In genomic region chr11:134893810-134894685, GRCh38 we compare ENCODE assay signal across 17 cellular contexts.
A peak's percentile ranks its signal among the peaks of the same experiment; 100 is the strongest.
DNase-seq lines count a peak whose midpoint lies in the region; ATAC-seq and TF ChIP-seq lines count a peak whose summit lies in the region.
"Had no signal": no experiment of that assay in that cellular context is flagged by ENCODE, and none has a peak within 500 bp of the region (broad histone marks: within the 10 kb centered on the region; RNA-seq: fewer than 3 reads in every experiment).

No MANE protein-coding gene starts in this region.

- H3K27me3 Mint-ChIP-seq in osteocyte (ENCODE audit: unreplicated experiment) (peaks cover 23% of the 10 kb centered on the region), immature natural killer cell (ENCODE audit: low read depth in 3 of 3) (peaks cover 2 to 5% (median 2%) of the 10 kb centered on the region in 3 donors)

- H2AFZ ChIP-seq in DND-41 (ENCODE audit: low read depth, low read length): peak overlapping the region; percentile 70

- peak overlapping the region; percentile 77 for H3K4me2 ChIP-seq in DND-41 (ENCODE audit: insufficient read depth, low read length)
- H3K4me2 ChIP-seq: BLaER1 treated with 17β-estradiol and CSF1 and Interleukin-3, amounts not matched to agents 10 nM and 100 nM; GM23338 had no signal

- H3K4me3 ChIP-seq in DND-41 (ENCODE audit: low read depth in 1 of 2, low read length in 2 of 2): peak overlapping the region in 1 of 2 experiments; percentile 59; a peak in 2 of 4 replicates
- H3K4me3 ChIP-seq: BLaER1 treated with 17β-estradiol and CSF1 and Interleukin-3, amounts not matched to agents 10 nM and 100 nM; GM12878; GM23338 had no signal

- ATAC-seq in DND-41 (ENCODE audit: insufficient read depth, low read depth) (peak; percentile 92), GM18870 (IDR thresholded peaks at IDR 0.05; ENCODE audit: unreplicated experiment) (no peak), GM18502 (IDR thresholded peaks at IDR 0.05; ENCODE audit: poor library complexity, unreplicated experiment) (no peak)
- ATAC-seq: CD8-positive, alpha-beta T cell; GM12878; GM23338 had no signal

- H3K27me3 ChIP-seq in DND-41 (ENCODE audit: insufficient read depth, low read length, poor library complexity): no peaks in the 10 kb centered on the region
- H3K27me3 ChIP-seq: BLaER1 treated with 17β-estradiol and CSF1 and Interleukin-3, amounts not matched to agents 10 nM and 100 nM had no signal

- peak; percentile 45 for DNase-seq in DND-41
- peak; percentile 31 for DNase-seq in OCI-M1 (lab: John Stamatoyannopoulos, UW)
- peak; percentile 63 for DNase-seq in osteocyte (ENCODE audit: extremely low spot score, unreplicated experiment)
- DNase-seq in immature natural killer cell: no peak
- DNase-seq: Calu3; CD8-positive, alpha-beta T cell; DMS79 treated with DMSO at 0.1 percent for 48 hours; EL; HCEC 1CT had no signal

- no peaks in the 10 kb centered on the region for H4K20me1 ChIP-seq in DND-41 (ENCODE audit: insufficient read depth, low read length)
- H4K20me1 ChIP-seq: BLaER1 treated with 17β-estradiol and CSF1 and Interleukin-3, amounts not matched to agents 10 nM and 100 nM had no signal

- H3K4me3 Mint-ChIP-seq in osteocyte (ENCODE audit: unreplicated experiment) (no peak overlapping the region), immature natural killer cell (no peak overlapping the region)
- H3K4me3 Mint-ChIP-seq: B cell; CD8-positive, alpha-beta T cell; GM23338 had no signal

- no peaks in the 10 kb centered on the region for H3K79me2 ChIP-seq in DND-41 (ENCODE audit: insufficient read depth, low read length)

- H3K9me3 ChIP-seq in DND-41 (ENCODE audit: insufficient read depth, low read length, severe bottlenecking) (peaks cover 3% of the 10 kb centered on the region), KOPT-K1 (ENCODE audit: insufficient read depth, low read length, poor library complexity, severe bottlenecking) (peaks cover 6% of the 10 kb centered on the region)

- H3K9me3 Mint-ChIP-seq in osteocyte (ENCODE audit: unreplicated experiment): no peaks in the 10 kb centered on the region
- no peaks in the 10 kb centered on the region for H3K9me3 Mint-ChIP-seq in immature natural killer cell
- H3K9me3 Mint-ChIP-seq: CD8-positive, alpha-beta T cell had no signal

- H3K36me3 Mint-ChIP-seq in osteocyte (ENCODE audit: unreplicated experiment) (no peaks in the 10 kb centered on the region), immature natural killer cell (no peaks in the 10 kb centered on the region)
- H3K36me3 Mint-ChIP-seq: CD8-positive, alpha-beta T cell had no signal

- TF ChIP-seq CTCF in DND-41 (IDR thresholded peaks at IDR 0.05; ENCODE audit: borderline replicate concordance, extremely low read depth, low read length, poor library complexity, severe bottlenecking): no peak
- TF ChIP-seq CTCF in osteocyte (IDR thresholded peaks at IDR 0.05): no peak

- peaks cover 28% of the 10 kb centered on the region for H3K4me1 ChIP-seq in DND-41 (ENCODE audit: insufficient read depth, low read length)
- H3K4me1 ChIP-seq: BLaER1 treated with 17β-estradiol and CSF1 and Interleukin-3, amounts not matched to agents 10 nM and 100 nM had no signal

- H3K27ac Mint-ChIP-seq in osteocyte (ENCODE audit: unreplicated experiment) (no peak overlapping the region), immature natural killer cell (no peak overlapping the region)
- H3K27ac Mint-ChIP-seq: B cell; CD8-positive, alpha-beta T cell; GM23338 had no signal

- H3K4me1 Mint-ChIP-seq in osteocyte (ENCODE audit: unreplicated experiment) (no peaks in the 10 kb centered on the region), immature natural killer cell (no peaks in the 10 kb centered on the region)
- H3K4me1 Mint-ChIP-seq: B cell, GM23338 had no signal

- peak overlapping the region; percentile 77 for H3K27ac ChIP-seq in DND-41 (ENCODE audit: low read length)
- H3K27ac ChIP-seq in KOPT-K1 (ENCODE audit: low read depth, low read length, poor library complexity, severe bottlenecking): peak overlapping the region; percentile 45
- H3K27ac ChIP-seq: BLaER1 treated with 17β-estradiol and CSF1 and Interleukin-3, amounts not matched to agents 10 nM and 100 nM; HL-60 had no signal

- peak overlapping the region; percentile 39; the same call in 1 of the 2 replicates for H3K9ac ChIP-seq in DND-41 (ENCODE audit: low read depth, low read length)
- H3K9ac ChIP-seq: BLaER1 treated with 17β-estradiol and CSF1 and Interleukin-3, amounts not matched to agents 10 nM and 100 nM had no signal

- H3K36me3 ChIP-seq in DND-41 (ENCODE audit: insufficient read depth, low read length) (no peaks in the 10 kb centered on the region), KOPT-K1 (ENCODE audit: insufficient read depth, low read length) (no peaks in the 10 kb centered on the region)
- H3K36me3 ChIP-seq: BLaER1 treated with 17β-estradiol and CSF1 and Interleukin-3, amounts not matched to agents 10 nM and 100 nM had no signal

Comparison
In these comparisons a context has a peak if more than half of its experiments do, and no peak if none do; other contexts are left out.
1. DNase-seq: peak in DND-41 (single experiment), OCI-M1 (single experiment) and osteocyte (single experiment); none in immature natural killer cell (0 of 3).